Comparison of ENCODE assay signal across 1 cellular context in genomic region chr1:91730781-91731732, GRCh38.
TF ChIP-seq lines count a peak whose summit lies in the region.

No MANE protein-coding gene starts in this region.

TF ChIP-seq in SK-N-SH, 30 proteins besides CTCF, POLR2A, EP300 and RAD21 (continued from another document):
- no peak for TF ChIP-seq MXI1 (IDR thresholded peaks at IDR 0.05; ENCODE audit: low read depth, low read length)
- TF ChIP-seq EZH2phosphoT487 (IDR thresholded peaks at IDR 0.05; ENCODE audit: borderline replicate concordance, low read depth): no peak
- no peak for TF ChIP-seq FOXM1 (IDR thresholded peaks at IDR 0.05; ENCODE audit: low read depth)
- no peak for TF ChIP-seq GABPA (IDR thresholded peaks at IDR 0.05; ENCODE audit: low read depth)
TF ChIP-seq in SK-N-SH: peak in this region for 0.
